Comparison of ENCODE assay signal across 8 cellular contexts in the genomic region with DNA sequence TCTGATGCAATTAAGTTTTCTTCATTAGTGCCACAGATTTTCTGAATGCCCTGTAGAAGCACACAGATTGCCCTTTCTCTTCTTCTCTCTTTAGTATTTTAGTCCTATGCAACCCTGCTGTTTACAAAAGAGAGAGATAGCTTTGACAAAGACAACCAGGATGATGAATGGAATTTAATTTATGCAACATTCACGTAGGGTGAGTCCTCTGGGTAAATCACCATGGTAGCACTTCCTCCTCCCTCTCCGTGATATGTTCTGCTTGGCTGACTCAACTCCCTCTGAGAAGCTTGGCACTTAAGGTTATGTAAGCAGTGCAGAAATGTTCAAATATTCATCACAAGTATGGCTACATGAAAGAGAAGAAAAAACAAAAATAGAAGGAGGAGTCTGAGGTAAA.
DNase-seq lines count a peak whose midpoint lies in the region; ATAC-seq and TF ChIP-seq lines count a peak whose summit lies in the region.

No MANE protein-coding gene starts in this region.

- DNase-seq in DMS53 (lab: John Stamatoyannopoulos, UW) (peak; percentile 94), NCI-H345 (lab: John Stamatoyannopoulos, UW) (peak; percentile 66), neural crest cell (ENCODE audit: low read depth, low spot score) (no peak), OCI-M2 (lab: John Stamatoyannopoulos, UW; ENCODE audit: unreplicated experiment) (no peak), lower leg skin (ENCODE audit: low spot score in 2 of 2) (no peak), Peyer's patch (no peak)

- no peaks in the 10 kb centered on the region for H3K36me3 ChIP-seq in ectodermal cell (ENCODE audit: control insufficient read depth, insufficient read depth, low read length)
- H3K36me3 ChIP-seq in Peyer's patch: no peaks in the 10 kb centered on the region

- peaks cover 33% of the 10 kb centered on the region for H3K4me1 ChIP-seq in ectodermal cell (ENCODE audit: control insufficient read depth, insufficient read depth, low read length)
- H3K4me1 ChIP-seq in Peyer's patch: no peaks in the 10 kb centered on the region

- H3K27me3 ChIP-seq in ectodermal cell (ENCODE audit: control insufficient read depth, insufficient read depth, low read length, poor library complexity, severe bottlenecking) (no peaks in the 10 kb centered on the region), Peyer's patch (no peaks in the 10 kb centered on the region)

- H3K9me3 Mint-ChIP-seq in neural crest cell: no peaks in the 10 kb centered on the region

- intact Hi-C loops in lower leg skin (cut with DNase I; ENCODE audit: low total_unique reads): no loop called here

- no peaks in the 10 kb centered on the region for H3K27me3 Mint-ChIP-seq in neural crest cell (ENCODE audit: low read depth)

- TF ChIP-seq POLR2A in lower leg skin (IDR thresholded peaks at IDR 0.05): no peak
- no peak for TF ChIP-seq POLR2A in Peyer's patch (IDR thresholded peaks at IDR 0.05)

- H3K27ac ChIP-seq in ectodermal cell (ENCODE audit: insufficient read depth, low read depth, low read length, poor library complexity, severe bottlenecking) (peak overlapping the region; percentile 95), Peyer's patch (no peak overlapping the region)

- H3K4me1 Mint-ChIP-seq in neural crest cell: peaks cover 41% of the 10 kb centered on the region

- no peaks in the 10 kb centered on the region for H3K36me3 Mint-ChIP-seq in neural crest cell (ENCODE audit: low read depth)

- peak overlapping the region; percentile 4 for H3K4me3 Mint-ChIP-seq in neural crest cell

- no peak for ATAC-seq in HG02970 (IDR thresholded peaks at IDR 0.05; ENCODE audit: low FRiP score, unreplicated experiment)

- no peak for TF ChIP-seq CTCF in neural crest cell (conservative IDR thresholded peaks at IDR 0.05)
- no peak for TF ChIP-seq CTCF in lower leg skin (IDR thresholded peaks at IDR 0.05)
- no peak for TF ChIP-seq CTCF in Peyer's patch (IDR thresholded peaks at IDR 0.05)

- H3K4me3 ChIP-seq in ectodermal cell (ENCODE audit: insufficient read depth, low read depth, low read length) (no peak overlapping the region), lower leg skin (ENCODE audit: low read depth, poor library complexity, severe bottlenecking) (no peak overlapping the region), Peyer's patch (no peak overlapping the region)

- WGBS in ectodermal cell, 2 experiments: 32 to 33% methylated on average over 2 of the region's 2 CpGs
- 3 to 10% methylated on average over 2 of the region's 2 CpGs for WGBS in lower leg skin, 2 donors

- H3K9me3 ChIP-seq in ectodermal cell (ENCODE audit: control insufficient read depth, low read length) (no peaks in the 10 kb centered on the region), Peyer's patch (no peaks in the 10 kb centered on the region)

- H3K27ac Mint-ChIP-seq in neural crest cell (ENCODE audit: unreplicated experiment): peak overlapping the region; percentile 85

Comparison
In these comparisons a context has a peak if more than half of its experiments do, and no peak if none do; other contexts are left out.
1. DNase-seq: peak in DMS53 (single experiment) and NCI-H345 (single experiment); none in neural crest cell (single experiment), OCI-M2 (single experiment), lower leg skin (0 of 2) and Peyer's patch (0 of 3).